8 cellular contexts compared by ENCODE assay signal in the genomic region with DNA sequence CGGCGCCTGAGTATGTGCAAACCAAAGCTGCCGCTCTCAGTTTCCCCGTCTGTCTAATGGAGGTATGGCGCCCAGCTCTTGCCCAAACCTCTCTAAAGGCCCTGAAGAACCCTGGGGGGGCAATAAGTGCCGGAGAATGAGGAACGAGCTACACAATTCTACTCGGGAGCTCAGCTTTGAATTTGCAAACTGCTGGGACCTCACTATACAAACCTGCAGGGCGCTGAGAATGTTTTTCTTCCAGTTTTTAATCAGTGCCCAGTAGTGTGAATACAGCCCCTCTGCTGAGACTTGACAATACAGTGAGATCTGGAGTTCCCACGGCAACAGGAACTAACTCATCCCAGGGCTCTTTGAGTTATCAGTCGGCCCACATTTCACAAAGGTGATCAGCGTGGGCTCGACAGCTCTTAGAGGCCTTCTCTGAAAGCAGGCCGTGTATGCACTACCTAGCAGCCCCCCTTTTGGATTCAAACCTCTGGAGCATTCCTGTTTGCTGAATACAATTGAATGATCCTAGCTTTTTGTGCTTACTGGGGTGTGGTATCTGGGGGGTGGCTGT. TPM values are rescaled to one million over a fixed set of nuclear protein-coding genes. Genes with fewer than 3 reads are reported as not detected.
DNase-seq lines count a peak whose midpoint lies in the region; ATAC-seq and TF ChIP-seq lines count a peak whose summit lies in the region.

No MANE protein-coding gene starts in this region.

- CTCF ChIA-PET in AG04450 (lab: Charles Lee) (interaction anchor here (1.0 to 5.3 kb wide), 4 partner anchors 15 to 99 kb away, joined by 3 to 43 read pairs (median 9); no protein-coding TSS in a partner anchor), WTC11 (lab: Charles Lee) (interaction anchor here (0.7 to 3.7 kb wide), 11 partner anchors 18 to 597 kb away, joined by 3 to 30 read pairs (median 5); a partner anchor contains a TSS)

- H3K4me1 Mint-ChIP-seq in WTC11 = peaks cover 26% of the 10 kb centered on the region

- no peaks in the 10 kb centered on the region for H3K27me3 Mint-ChIP-seq in WTC11 (ENCODE audit: low read depth)

- H3K27me3 ChIP-seq in AG04450 (ENCODE audit: control insufficient read depth, insufficient read depth, low read length) = no peaks in the 10 kb centered on the region
- H3K27me3 ChIP-seq in HAP-1 (ENCODE audit: low read depth) = no peaks in the 10 kb centered on the region
- no peaks in the 10 kb centered on the region for H3K27me3 ChIP-seq in right atrium auricular region
- no peaks in the 10 kb centered on the region for H3K27me3 ChIP-seq in sigmoid colon

- TF ChIP-seq EP300 in sigmoid colon (IDR thresholded peaks at IDR 0.05) = no peak

- H3K27ac Mint-ChIP-seq in WTC11 = peak overlapping the region; percentile 95

- peak overlapping the region; percentile 72 for H3K4me3 ChIP-seq in AG04450 (ENCODE audit: low read depth, low read length)
- peak overlapping the region; percentile 58 for H3K4me3 ChIP-seq in HAP-1
- peak overlapping the region; percentile 79 to 85 for H3K4me3 ChIP-seq in right atrium auricular region
- H3K4me3 ChIP-seq in sigmoid colon = peak overlapping the region; percentile 68 to 84 (median 79)

- peak; percentile 5 for ATAC-seq in WTC11
- ATAC-seq in GM19324 (IDR thresholded peaks at IDR 0.05; ENCODE audit: low FRiP score, unreplicated experiment) = no peak

- H3K36me3 ChIP-seq in HAP-1 (replicated peaks) (peaks cover 40% of the 10 kb centered on the region), right atrium auricular region (peaks cover 43% of the 10 kb centered on the region), sigmoid colon (peaks cover 7 to 36% (median 18%) of the 10 kb centered on the region in 4 donors)

- WGBS in sigmoid colon, 2 donors = 8 to 26% methylated on average over 14 of the region's 14 CpGs

- TF ChIP-seq CTCF in AG04450 (IDR thresholded peaks at IDR 0.05; ENCODE audit: low read depth, low read length) = no peak
- no peak for TF ChIP-seq CTCF in WTC11 (IDR thresholded peaks at IDR 0.05)
- no peak for TF ChIP-seq CTCF in right atrium auricular region (IDR thresholded peaks at IDR 0.05)
- no peak for TF ChIP-seq CTCF in sigmoid colon (IDR thresholded peaks at IDR 0.05)

- POLR2A ChIA-PET in AG04450 (lab: Yijun Ruan, JAX) = interaction anchor here (0.7 to 3.7 kb wide), 7 partner anchors 9 to 420 kb away, joined by 3 to 30 read pairs (median 8); a partner anchor contains a TSS
- POLR2A ChIA-PET in WTC11 (lab: Charles Lee) = interaction anchor here (0.9 to 2.4 kb wide), 5 partner anchors 18 to 278 kb away, joined by 3 to 10 read pairs (median 5); no protein-coding TSS in a partner anchor

- intact Hi-C loops in sigmoid colon (cut with DNase I) = no loop called here

- peak overlapping the region; percentile 83 for H3K4me3 Mint-ChIP-seq in WTC11

- H3K27ac ChIP-seq in AG04450 (ENCODE audit: low read depth, low read length) (peak overlapping the region; percentile 61), right atrium auricular region (peak overlapping the region; percentile 91 to 95), sigmoid colon (peak overlapping the region; percentile 92 to 94 (median 93))

- H3K4me1 ChIP-seq in HAP-1 = peaks cover 13% of the 10 kb centered on the region
- H3K4me1 ChIP-seq in right atrium auricular region = peaks cover 0 to 45% of the 10 kb centered on the region in 2 donors
- H3K4me1 ChIP-seq in sigmoid colon = peaks cover 0 to 59% (median 53%) of the 10 kb centered on the region in 4 donors

- H3K9me3 ChIP-seq in AG04450 (ENCODE audit: control insufficient read depth, insufficient read depth, low read length) = no peaks in the 10 kb centered on the region
- H3K9me3 ChIP-seq in HAP-1 = no peaks in the 10 kb centered on the region
- H3K9me3 ChIP-seq in right atrium auricular region = no peaks in the 10 kb centered on the region
- H3K9me3 ChIP-seq in sigmoid colon = no peaks in the 10 kb centered on the region

- in situ Hi-C loops in HAP-1 (cut with MboI; ENCODE audit: low sequenced_read_pairs) = no loop called here

- H3K9me3 Mint-ChIP-seq in WTC11 = no peaks in the 10 kb centered on the region

- no peak for TF ChIP-seq POLR2A in sigmoid colon (IDR thresholded peaks at IDR 0.05)

- peaks cover 42% of the 10 kb centered on the region for H3K36me3 Mint-ChIP-seq in WTC11

- DNase-seq in AG04450 (ENCODE audit: low read depth, low spot score) (no peak), HAP-1 (ENCODE audit: low spot score in 2 of 2) (no peak), WTC11 (ENCODE audit: low spot score) (no peak), right atrium auricular region (ENCODE audit: low spot score) (no peak), sigmoid colon (no peak), mucosa of gallbladder (ENCODE audit: low spot score) (no peak)
- DNase-seq in activated effector memory CD4-positive, alpha-beta T cell treated with anti-CD3 and anti-CD28 coated beads, Interleukin-2, amount 50 U/mL, for 16 hours = no peak

TF ChIP-seq in WTC11, 78 proteins besides CTCF, POLR2A, EP300 and RAD21:
- TF ChIP-seq, protein P1, sequence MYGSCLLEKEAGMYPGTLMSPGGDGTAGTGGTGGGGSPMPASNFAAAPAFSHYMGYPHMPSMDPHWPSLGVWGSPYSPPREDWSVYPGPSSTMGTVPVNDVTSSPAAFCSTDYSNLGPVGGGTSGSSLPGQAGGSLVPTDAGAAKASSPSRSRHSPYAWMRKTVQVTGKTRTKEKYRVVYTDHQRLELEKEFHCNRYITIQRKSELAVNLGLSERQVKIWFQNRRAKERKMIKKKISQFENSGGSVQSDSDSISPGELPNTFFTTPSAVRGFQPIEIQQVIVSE (CRISPR knock-in tag; IDR thresholded peaks at IDR 0.05; ENCODE audit: borderline replicate concordance) = no peak
- TF ChIP-seq ZNF416 (CRISPR knock-in tag; IDR thresholded peaks at IDR 0.05) (no peak), ETV6 (CRISPR knock-in tag; IDR thresholded peaks at IDR 0.05) (no peak), FOXP1 (CRISPR knock-in tag; IDR thresholded peaks at IDR 0.05; ENCODE audit: borderline replicate concordance) (no peak), ZNF396 (CRISPR knock-in tag; IDR thresholded peaks at IDR 0.05; ENCODE audit: borderline replicate concordance) (no peak), ZNF138 (CRISPR knock-in tag; conservative IDR thresholded peaks at IDR 0.05) (no peak), HMGA2 (CRISPR knock-in tag; IDR thresholded peaks at IDR 0.05) (no peak), ZNF232 (CRISPR knock-in tag; IDR thresholded peaks at IDR 0.05) (no peak)
- TF ChIP-seq, protein P2, sequence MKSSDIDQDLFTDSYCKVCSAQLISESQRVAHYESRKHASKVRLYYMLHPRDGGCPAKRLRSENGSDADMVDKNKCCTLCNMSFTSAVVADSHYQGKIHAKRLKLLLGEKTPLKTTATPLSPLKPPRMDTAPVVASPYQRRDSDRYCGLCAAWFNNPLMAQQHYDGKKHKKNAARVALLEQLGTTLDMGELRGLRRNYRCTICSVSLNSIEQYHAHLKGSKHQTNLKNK (CRISPR knock-in tag; IDR thresholded peaks at IDR 0.05) = no peak
- TF ChIP-seq, protein P3, sequence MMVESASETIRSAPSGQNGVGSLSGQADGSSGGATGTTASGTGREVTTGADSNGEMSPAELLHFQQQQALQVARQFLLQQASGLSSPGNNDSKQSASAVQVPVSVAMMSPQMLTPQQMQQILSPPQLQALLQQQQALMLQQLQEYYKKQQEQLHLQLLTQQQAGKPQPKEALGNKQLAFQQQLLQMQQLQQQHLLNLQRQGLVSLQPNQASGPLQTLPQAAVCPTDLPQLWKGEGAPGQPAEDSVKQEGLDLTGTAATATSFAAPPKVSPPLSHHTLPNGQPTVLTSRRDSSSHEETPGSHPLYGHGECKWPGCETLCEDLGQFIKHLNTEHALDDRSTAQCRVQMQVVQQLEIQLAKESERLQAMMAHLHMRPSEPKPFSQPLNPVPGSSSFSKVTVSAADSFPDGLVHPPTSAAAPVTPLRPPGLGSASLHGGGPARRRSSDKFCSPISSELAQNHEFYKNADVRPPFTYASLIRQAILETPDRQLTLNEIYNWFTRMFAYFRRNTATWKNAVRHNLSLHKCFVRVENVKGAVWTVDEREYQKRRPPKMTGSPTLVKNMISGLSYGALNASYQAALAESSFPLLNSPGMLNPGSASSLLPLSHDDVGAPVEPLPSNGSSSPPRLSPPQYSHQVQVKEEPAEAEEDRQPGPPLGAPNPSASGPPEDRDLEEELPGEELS (CRISPR knock-in tag; IDR thresholded peaks at IDR 0.05) = no peak
- TF ChIP-seq, protein P4, sequence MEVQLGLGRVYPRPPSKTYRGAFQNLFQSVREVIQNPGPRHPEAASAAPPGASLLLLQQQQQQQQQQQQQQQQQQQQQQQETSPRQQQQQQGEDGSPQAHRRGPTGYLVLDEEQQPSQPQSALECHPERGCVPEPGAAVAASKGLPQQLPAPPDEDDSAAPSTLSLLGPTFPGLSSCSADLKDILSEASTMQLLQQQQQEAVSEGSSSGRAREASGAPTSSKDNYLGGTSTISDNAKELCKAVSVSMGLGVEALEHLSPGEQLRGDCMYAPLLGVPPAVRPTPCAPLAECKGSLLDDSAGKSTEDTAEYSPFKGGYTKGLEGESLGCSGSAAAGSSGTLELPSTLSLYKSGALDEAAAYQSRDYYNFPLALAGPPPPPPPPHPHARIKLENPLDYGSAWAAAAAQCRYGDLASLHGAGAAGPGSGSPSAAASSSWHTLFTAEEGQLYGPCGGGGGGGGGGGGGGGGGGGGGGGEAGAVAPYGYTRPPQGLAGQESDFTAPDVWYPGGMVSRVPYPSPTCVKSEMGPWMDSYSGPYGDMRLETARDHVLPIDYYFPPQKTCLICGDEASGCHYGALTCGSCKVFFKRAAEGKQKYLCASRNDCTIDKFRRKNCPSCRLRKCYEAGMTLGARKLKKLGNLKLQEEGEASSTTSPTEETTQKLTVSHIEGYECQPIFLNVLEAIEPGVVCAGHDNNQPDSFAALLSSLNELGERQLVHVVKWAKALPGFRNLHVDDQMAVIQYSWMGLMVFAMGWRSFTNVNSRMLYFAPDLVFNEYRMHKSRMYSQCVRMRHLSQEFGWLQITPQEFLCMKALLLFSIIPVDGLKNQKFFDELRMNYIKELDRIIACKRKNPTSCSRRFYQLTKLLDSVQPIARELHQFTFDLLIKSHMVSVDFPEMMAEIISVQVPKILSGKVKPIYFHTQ (CRISPR knock-in tag; IDR thresholded peaks at IDR 0.05) = no peak

RNA-seq across cellular contexts. Expression of a gene that starts 41.7 kb away (rescaled TPM):
- polyA plus RNA-seq in AG04450 (2011; rRNA removed) = 4.4 and 6.1 TPM in 2 replicates
- polyA minus RNA-seq in AG04450 (2011; rRNA and poly(A)+ RNA removed) = 3.6 and 7.8 TPM in 2 replicates
- total RNA-seq in WTC11 (2021) = 8.2 to 10.9 TPM (median 10.0 TPM) in 3 replicates
- total RNA-seq in right atrium auricular region = 10 to 100 TPM in 1 of 2 donors, 1 to 10 TPM in 1; 8.3 to 13.1 TPM
- total RNA-seq in sigmoid colon = 1 to 10 TPM; 1.7 to 5.6 (median 4.5) TPM
- polyA plus RNA-seq in sigmoid colon = 10 to 100 TPM; 17.1 to 29.7 (median 19.8) TPM
- 21.0 TPM for total RNA-seq in mucosa of gallbladder

RNA-seq across cellular contexts. Expression of a gene that starts 41.9 kb away (rescaled TPM):
- 2.7 and 3.4 TPM in 2 replicates for polyA plus RNA-seq in AG04450 (2011; rRNA removed)
- polyA minus RNA-seq in AG04450 (2011; rRNA and poly(A)+ RNA removed) = 1.0 and 1.7 TPM in 2 replicates
- total RNA-seq in WTC11 (2021) = 0.74 to 1.6 TPM (median 0.78 TPM) in 3 replicates
- total RNA-seq in right atrium auricular region = 1 to 10 TPM in 1 of 2 donors, under 1 TPM in 1; 0.19 to 5.2 TPM
- total RNA-seq in sigmoid colon = 1 to 10 TPM in 2 of 4 donors, under 1 TPM in 1, not detected in 1; 0.33 to 1.5 (median 1.1) TPM
- polyA plus RNA-seq in sigmoid colon = 10 to 100 TPM in 1 of 3 donors, not detected in 2; 23.0 TPM
- total RNA-seq in mucosa of gallbladder = 3.7 TPM
